Comparison of ENCODE assay signal across 20 cellular contexts in genomic region chr11:88489030-88489429, GRCh38.
"Had no signal": no experiment of that assay in that cellular context is flagged by ENCODE, and none has a peak within 500 bp of the region (broad histone marks: within the 10 kb centered on the region; RNA-seq: fewer than 3 reads in every experiment).

No MANE protein-coding gene starts in this region.

- H3K27me3 ChIP-seq: cardiac muscle cell, gastroesophageal sphincter, heart left ventricle, upper lobe of right lung had no signal

- H3K4me3 ChIP-seq: cardiac muscle cell, gastroesophageal sphincter, heart left ventricle, left ventricle myocardium inferior, upper lobe of right lung had no signal

- H3K27ac ChIP-seq: cardiac muscle cell, gastroesophageal sphincter, heart left ventricle, left ventricle myocardium inferior, upper lobe of right lung had no signal

- ATAC-seq: activated CD4-positive, CD25-positive, alpha-beta regulatory T cell treated with anti-CD3 and anti-CD28 coated beads, Interleukin-2, amount 50 U/mL, for 24 hours; activated T-cell treated with anti-CD3 and anti-CD28 coated beads, Interleukin-2, amount 50 U/mL, for 72 hours; effector memory CD8-positive, alpha-beta T cell; gastroesophageal sphincter; heart left ventricle; upper lobe of right lung had no signal

- DNase-seq: activated CD4-positive, alpha-beta T cell treated with anti-CD3 and anti-CD28 coated beads, Interleukin-2, amount 10 ng/mL, durations not matched to agents 7 days and 5 days; activated CD8-positive, alpha-beta memory T cell treated with anti-CD3 and anti-CD28 coated beads, Interleukin-2, amount 50 U/mL, for 48 hours; activated effector memory CD4-positive, alpha-beta T cell treated with anti-CD3 and anti-CD28 coated beads, Interleukin-2, amount 50 U/mL, for 16 hours; activated naive CD4-positive, alpha-beta T cell treated with anti-CD3 and anti-CD28 coated beads, Interleukin-2, amount 50 U/mL, for 16 hours; activated T-cell treated with anti-CD3 and anti-CD28 coated beads, Interleukin-2, amount 50 U/mL, for 72 hours; aorta; dermis blood vessel endothelial cell; effector memory CD8-positive, alpha-beta T cell; heart left ventricle; kidney glomerular epithelial cell; left ventricle myocardium inferior; stimulated activated CD4-positive, alpha-beta T cell treated with anti-CD3 and anti-CD28 coated beads, Interleukin-12 subunit alpha, Interleukin-12 subunit beta, amount 100 ng/mL, for 4 hours; stimulated activated CD4-positive, alpha-beta T cell treated with anti-CD3 and anti-CD28 coated beads, Interleukin-1b, Interleukin-23, amount 100 ng/mL, for 48 hours; stimulated activated CD8-positive, alpha-beta memory T cell treated with anti-CD3 and anti-CD28 coated beads, Interleukin-4, amount 100 ng/mL, for 48 hours; stimulated activated naive CD4-positive, alpha-beta T cell; T1000; upper lobe of right lung had no signal

- H3K4me1 ChIP-seq: gastroesophageal sphincter, heart left ventricle, left ventricle myocardium inferior, upper lobe of right lung had no signal

- H3K36me3 ChIP-seq: cardiac muscle cell, gastroesophageal sphincter, heart left ventricle, left ventricle myocardium inferior, upper lobe of right lung had no signal

- H3K9me3 ChIP-seq: gastroesophageal sphincter, heart left ventricle, left ventricle myocardium inferior, upper lobe of right lung had no signal
